In the genomic region with DNA sequence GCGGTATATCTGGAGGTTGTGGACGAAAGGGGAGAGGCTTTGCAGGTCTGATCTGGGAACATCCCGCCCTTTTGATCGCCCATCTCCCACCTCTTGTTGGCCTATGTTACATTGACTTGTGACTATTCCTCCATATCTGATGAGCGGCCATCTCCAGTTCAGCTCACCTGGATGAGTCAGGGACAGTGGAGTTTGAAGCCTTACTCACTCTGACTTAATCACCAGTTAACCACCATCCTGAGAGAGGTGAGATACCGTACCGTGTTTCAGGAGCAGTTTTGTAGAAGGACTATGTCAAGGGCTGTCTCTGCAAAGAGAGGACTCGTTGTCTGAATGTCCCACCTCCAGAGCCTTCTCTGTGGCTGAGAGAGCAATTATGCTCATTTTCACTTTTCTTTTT, we compare ENCODE assay signal across 19 cellular contexts.
DNase-seq lines count a peak whose midpoint lies in the region; ATAC-seq, FAIRE-seq and TF ChIP-seq lines count a peak whose summit lies in the region.
"Had no signal": no experiment of that assay in that cellular context is flagged by ENCODE, and none has a peak within 500 bp of the region (broad histone marks: within the 10 kb centered on the region; RNA-seq: fewer than 3 reads in every experiment).

No MANE protein-coding gene starts in this region.

- dilution Hi-C loops in keratinocyte (cut with MboI; ENCODE audit: extremely low pct_ligation_motif_present, low sequenced_read_pairs): no loop called here

- H3K9me3 ChIP-seq in keratinocyte (ENCODE audit: control insufficient read depth, low read depth, low read length): no peaks in the 10 kb centered on the region

- H3K36me3 ChIP-seq in keratinocyte (ENCODE audit: control insufficient read depth in 2 of 2, extremely low read depth in 1 of 2, insufficient read depth in 2 of 2, low read length in 2 of 2): no peaks in the 10 kb centered on the region

- DNase-seq in DMS79 treated with DMSO at 0.1 percent for 48 hours (lab: John Stamatoyannopoulos, UW) (peak; percentile 32), DMS79 (lab: John Stamatoyannopoulos, UW) (no peak), NCI-H510A treated with DMSO at 0.1 percent for 48 hours (lab: John Stamatoyannopoulos, UW) (peak; percentile 52), NCI-H510A (lab: John Stamatoyannopoulos, UW) (no peak), RWPE1 (ENCODE audit: low spot score) (peak; percentile 31), keratinocyte (ENCODE audit: low read depth, low spot score) (peak; percentile 15), NCI-H2196 (lab: John Stamatoyannopoulos, UW; ENCODE audit: unreplicated experiment) (no peak)
- DNase-seq: Calu3, Kasumi-1, NCI-H2227 treated with DMSO at 0.1 percent for 48 hours, NCI-H524 treated with DMSO at 0.1 percent for 48 hours, SIG-M5 had no signal

- no peaks in the 10 kb centered on the region for H3K9me1 ChIP-seq in keratinocyte (ENCODE audit: control insufficient read depth, extremely low read depth, insufficient read depth, low read length)

- ATAC-seq in GM19452 (IDR thresholded peaks at IDR 0.05; ENCODE audit: unreplicated experiment): no peak
- ATAC-seq: Panc1 had no signal

- CTCF ChIA-PET in RWPE1 (lab: Yijun Ruan, JAX): no interaction called here

- no peak overlapping the region for H3K4me2 ChIP-seq in keratinocyte (ENCODE audit: control insufficient read depth, extremely low read depth, insufficient read depth, low read depth, low read length)

- H3K27ac ChIP-seq in RWPE1 (no peak overlapping the region), keratinocyte (ENCODE audit: control insufficient read depth, insufficient read depth, low read length) (no peak overlapping the region)
- H3K27ac ChIP-seq: HL-60, SK-N-MC had no signal

- no peaks in the 10 kb centered on the region for H3K79me2 ChIP-seq in keratinocyte (ENCODE audit: control insufficient read depth, insufficient read depth, low read length)

- no peak overlapping the region for H3K4me3 ChIP-seq in keratinocyte (ENCODE audit: control insufficient read depth in 2 of 3, extremely low read depth in 1 of 3, insufficient read depth in 2 of 3, low read depth in 1 of 3, low read length in 3 of 3)
- H3K4me3 ChIP-seq: SK-N-MC had no signal

- no peaks in the 10 kb centered on the region for H3K27me3 ChIP-seq in keratinocyte (ENCODE audit: control insufficient read depth, extremely low read depth, insufficient read depth, low read length)

- no peak overlapping the region for H3K9ac ChIP-seq in keratinocyte (ENCODE audit: control insufficient read depth, extremely low read depth, insufficient read depth, low read length)

- no peak overlapping the region for H2AFZ ChIP-seq in keratinocyte (ENCODE audit: control insufficient read depth, low read length)

- no peak for TF ChIP-seq CTCF in RWPE1 (conservative IDR thresholded peaks at IDR 0.05; ENCODE audit: low read depth)
- no peak for TF ChIP-seq CTCF in keratinocyte (optimal IDR thresholded peaks at IDR 0.05 in 1 of 3, IDR thresholded peaks at IDR 0.05 in 1 of 3, conservative IDR thresholded peaks at IDR 0.05 in 1 of 3; ENCODE audit: extremely low read depth in 1 of 3, insufficient read depth in 2 of 3, low read length in 3 of 3)

- H3K4me1 ChIP-seq in keratinocyte (ENCODE audit: control insufficient read depth, extremely low read depth, insufficient read depth, low read length): peaks cover 17% of the 10 kb centered on the region

- no peaks in the 10 kb centered on the region for H4K20me1 ChIP-seq in keratinocyte (ENCODE audit: control insufficient read depth, extremely low read depth, insufficient read depth, low read length)

- peak; percentile 84 for FAIRE-seq in keratinocyte (lab: Jason Lieb, UNC)
- FAIRE-seq: GM12892, GM19239, H54 had no signal

- POLR2A ChIA-PET in RWPE1 (lab: Yijun Ruan, JAX; ENCODE audit: low non-redundant PET): no interaction called here

Comparison
In these comparisons a context has a peak if more than half of its experiments do, and no peak if none do; other contexts are left out.
1. DNase-seq: peak in DMS79 treated with DMSO at 0.1 percent for 48 hours (single experiment), NCI-H510A treated with DMSO at 0.1 percent for 48 hours (single experiment), RWPE1 (single experiment) and keratinocyte (single experiment); none in DMS79 (single experiment), NCI-H510A (single experiment) and NCI-H2196 (single experiment).